Comparison of ENCODE assay signal across 9 cellular contexts in the genomic region with DNA sequence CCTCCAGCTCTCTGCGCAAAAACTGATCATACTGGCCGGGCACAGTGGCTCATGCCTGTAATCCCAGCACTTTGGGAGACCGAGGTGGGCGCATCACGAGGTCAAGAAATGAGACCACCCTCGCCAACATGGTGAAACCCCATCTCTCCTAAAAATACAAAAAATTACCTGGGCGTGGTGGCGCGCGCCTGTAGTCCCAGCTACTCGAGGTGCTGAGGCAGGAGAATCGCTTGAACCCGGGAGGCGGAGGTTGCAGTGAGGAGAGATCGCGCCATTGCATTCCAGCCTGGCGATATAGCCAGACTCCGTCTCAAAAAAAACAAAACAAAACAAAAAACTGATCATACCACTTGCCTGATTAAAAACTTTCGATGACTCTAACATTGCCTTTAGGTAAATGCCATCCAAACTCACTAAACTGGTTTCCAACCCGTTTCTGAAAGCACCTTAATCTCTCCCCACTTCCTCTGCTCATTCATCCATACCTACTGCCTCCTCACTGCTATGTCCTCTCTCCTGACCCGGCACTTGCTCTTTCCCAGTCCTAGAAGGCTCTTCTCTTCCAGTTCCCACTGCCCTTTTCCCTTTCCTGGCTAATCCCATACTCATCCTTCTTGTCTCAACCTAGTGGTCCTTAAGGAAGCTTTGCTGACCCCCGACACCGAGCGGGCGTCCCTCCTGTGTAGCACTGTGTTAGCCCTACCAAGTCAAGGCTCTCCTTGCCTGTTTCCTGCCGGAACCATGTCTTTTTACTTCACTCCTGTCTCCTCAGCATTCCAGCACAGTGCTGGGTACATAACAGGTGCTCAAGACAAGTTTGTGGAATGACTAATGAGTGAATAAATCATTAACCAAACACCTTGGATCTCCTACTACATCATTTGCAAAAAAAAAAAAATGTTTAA. TPM values are rescaled to one million over a fixed set of nuclear protein-coding genes. Genes with fewer than 3 reads are reported as not detected.
DNase-seq lines count a peak whose midpoint lies in the region; ATAC-seq and TF ChIP-seq lines count a peak whose summit lies in the region.
"Had no signal": no experiment of that assay in that cellular context is flagged by ENCODE, and none has a peak within 500 bp of the region (broad histone marks: within the 10 kb centered on the region; RNA-seq: fewer than 3 reads in every experiment).

No MANE protein-coding gene starts in this region.

- H3K9me3 Mint-ChIP-seq in MCF 10A (ENCODE audit: unreplicated experiment): no peaks in the 10 kb centered on the region

- ATAC-seq in GM21423 (IDR thresholded peaks at IDR 0.05; ENCODE audit: unreplicated experiment) (peak; percentile 18), HG03571 (IDR thresholded peaks at IDR 0.05; ENCODE audit: unreplicated experiment) (peak; percentile 32), lower lobe of right lung (peak; percentile 74 to 80)

- peak; percentile 88 for DNase-seq in DMS53 (lab: John Stamatoyannopoulos, UW)
- no peak for DNase-seq in MCF 10A (ENCODE audit: unreplicated experiment)
- peak; percentile 55 for DNase-seq in lower lobe of right lung
- no peak for DNase-seq in occipital lobe (lab: John Stamatoyannopoulos, UW)
- no peak for DNase-seq in stimulated activated CD4-positive, alpha-beta T cell treated with anti-CD3 and anti-CD28 coated beads, Interleukin-4, amount 100 ng/mL, for 1 hour
- no peak for DNase-seq in DMS114 treated with DMSO at 0.1 percent for 48 hours (lab: John Stamatoyannopoulos, UW; ENCODE audit: unreplicated experiment)

- H3K4me1 ChIP-seq in lower lobe of right lung: peaks cover 36% of the 10 kb centered on the region

- TSS peak; percentile 13 for BruUV-seq in MCF 10A (replicated peaks; lab: Mats Ljungman, UMichigan)

- POLR2A ChIA-PET in MCF 10A (lab: Yijun Ruan, JAX): interaction anchor here (0.6 to 8.1 kb wide), 9 partner anchors 14 to 1181 kb away, joined by 3 to 235 read pairs (median 12); a partner anchor contains a TSS

- no peak overlapping the region for H3K4me3 Mint-ChIP-seq in MCF 10A (ENCODE audit: unreplicated experiment)

- H3K4me1 Mint-ChIP-seq in MCF 10A (ENCODE audit: insufficient read depth, unreplicated experiment): peaks cover 17% of the 10 kb centered on the region

- H3K27ac ChIP-seq in lower lobe of right lung: peak overlapping the region; percentile 90

- intact Hi-C loops in MCF 10A (cut with micrococcal nuclease) (loop anchor here (10.0 kb wide), 1 partner anchor 399 kb away; a partner anchor contains a TSS), lower lobe of right lung (cut with DNase I) (no loop called here)

- no peaks in the 10 kb centered on the region for H3K9me3 ChIP-seq in lower lobe of right lung

- TF ChIP-seq CTCF in MCF 10A (IDR thresholded peaks at IDR 0.05; ENCODE audit: unreplicated experiment): no peak
- TF ChIP-seq CTCF in lower lobe of right lung (IDR thresholded peaks at IDR 0.05): no peak

- H3K36me3 Mint-ChIP-seq in MCF 10A (ENCODE audit: insufficient read depth, unreplicated experiment): peaks cover 9% of the 10 kb centered on the region

- CTCF ChIA-PET in MCF 10A (lab: Yijun Ruan, JAX): interaction anchor here (0.6 to 1.6 kb wide), 5 partner anchors 12 to 384 kb away, joined by 3 to 4 read pairs (median 3); a partner anchor contains a TSS

- H3K27ac Mint-ChIP-seq in MCF 10A (ENCODE audit: low read depth, unreplicated experiment): no peak overlapping the region

- H3K27me3 ChIP-seq in lower lobe of right lung (ENCODE audit: low read depth): no peaks in the 10 kb centered on the region

- H3K36me3 ChIP-seq in lower lobe of right lung: no peaks in the 10 kb centered on the region

- no peaks in the 10 kb centered on the region for H3K27me3 Mint-ChIP-seq in MCF 10A (ENCODE audit: insufficient read depth, unreplicated experiment)

- H3K4me3 ChIP-seq in lower lobe of right lung: peak overlapping the region; percentile 71

RNA-seq across cellular contexts. Expression of a gene that starts 0.7 kb away (rescaled TPM):
- total RNA-seq in MCF 10A (2022): 43.5 and 65.4 TPM in 2 replicates
- 28.8 TPM for total RNA-seq in lower lobe of right lung
- total RNA-seq in occipital lobe: 86.4 TPM

RNA-seq across cellular contexts. Expression of a gene that starts 30.3 kb away (rescaled TPM):
- 0.29 and 0.96 TPM in 2 replicates for total RNA-seq in MCF 10A (2022)
- 2.0 TPM for total RNA-seq in lower lobe of right lung
- 0.62 TPM for total RNA-seq in occipital lobe
- total RNA-seq: pulmonary artery endothelial cell had no signal

Comparison
In these comparisons a context has a peak if more than half of its experiments do, and no peak if none do; other contexts are left out.
1. DNase-seq: peak in DMS53 (single experiment) and lower lobe of right lung (single experiment); none in MCF 10A (single experiment), occipital lobe (single experiment), stimulated activated CD4-positive, alpha-beta T cell treated with anti-CD3 and anti-CD28 coated beads, Interleukin-4, amount 100 ng/mL, for 1 hour (single experiment) and DMS114 treated with DMSO at 0.1 percent for 48 hours (single experiment).
2. ATAC-seq: peak in every context shown above with its lines; median percentile 77 in lower lobe of right lung; 32 in HG03571; 18 in GM21423.